Comparison of ENCODE assay signal across 1 cellular context in genomic region chr7:90210475-90210874, GRCh38.
TF ChIP-seq lines count a peak whose summit lies in the region.

No MANE protein-coding gene starts in this region.

TF ChIP-seq in HepG2, 621 proteins besides CTCF, POLR2A, EP300 and RAD21 (continued from another document):
- TF ChIP-seq RNF219 (CRISPR knock-in tag; IDR thresholded peaks at IDR 0.05) = no peak
- no peak for TF ChIP-seq PTBP1 (IDR thresholded peaks at IDR 0.05; ENCODE audit: low read depth, low read length, poor library complexity, severe bottlenecking)
- peak; percentile 30; the same call in 1 of the 2 replicates for TF ChIP-seq ZNF609 (CRISPR knock-in tag; IDR thresholded peaks at IDR 0.05; ENCODE audit: borderline replicate concordance)
- TF ChIP-seq PATZ1 (CRISPR knock-in tag; IDR thresholded peaks at IDR 0.05) = 0 out of 2 replicates have a peak, but pooled peaks have one; percentile 29
- no peak for TF ChIP-seq ZNF12 (CRISPR knock-in tag; IDR thresholded peaks at IDR 0.05)
- no peak for TF ChIP-seq JDP2 (CRISPR knock-in tag; IDR thresholded peaks at IDR 0.05; ENCODE audit: borderline replicate concordance)
- TF ChIP-seq SOX13 (IDR thresholded peaks at IDR 0.05) = 0 out of 2 replicates have a peak, but pooled peaks have one; percentile 61
- peak in 1 of 2 experiments; percentile 88; a peak in 2 of 4 replicates for TF ChIP-seq SOX13 (CRISPR knock-in tag; conservative IDR thresholded peaks at IDR 0.05 in 1 of 2, IDR thresholded peaks at IDR 0.05 in 1 of 2)
- TF ChIP-seq IRF2 (CRISPR knock-in tag; IDR thresholded peaks at IDR 0.05) = no peak
- peak; percentile 93 for TF ChIP-seq ONECUT2 (CRISPR knock-in tag; IDR thresholded peaks at IDR 0.05)
- TF ChIP-seq TCF7 (IDR thresholded peaks at IDR 0.05; ENCODE audit: low read depth) = peak; percentile 69
- peak; percentile 42 for TF ChIP-seq FOXA3 (CRISPR knock-in tag; IDR thresholded peaks at IDR 0.05)
- peak; percentile 15; the same call in 1 of the 2 replicates for TF ChIP-seq HNF4G (IDR thresholded peaks at IDR 0.05; ENCODE audit: borderline replicate concordance, low read depth, low read length)
- TF ChIP-seq HNF4G (CRISPR knock-in tag; IDR thresholded peaks at IDR 0.05; ENCODE audit: borderline replicate concordance, low read depth) = no peak
- peak; percentile 53 for TF ChIP-seq RARA (CRISPR knock-in tag; IDR thresholded peaks at IDR 0.05)
- no peak for TF ChIP-seq ZNF331 (CRISPR knock-in tag; IDR thresholded peaks at IDR 0.05)
- no peak for TF ChIP-seq KDM5B (CRISPR knock-in tag; IDR thresholded peaks at IDR 0.05; ENCODE audit: borderline replicate concordance)
- TF ChIP-seq ZNF503 (CRISPR knock-in tag; IDR thresholded peaks at IDR 0.05) = 0 out of 2 replicates have a peak, but pooled peaks have one; percentile 10
- TF ChIP-seq KLF9 (CRISPR knock-in tag; IDR thresholded peaks at IDR 0.05; ENCODE audit: low read depth) = no peak
- TF ChIP-seq HNRNPUL1 (IDR thresholded peaks at IDR 0.05; ENCODE audit: low read depth, low read length) = no peak
- TF ChIP-seq GRHL1 (CRISPR knock-in tag; conservative IDR thresholded peaks at IDR 0.05) = no peak
- peak; percentile 48; the same call in 1 of the 2 replicates for TF ChIP-seq NCOA2 (CRISPR knock-in tag; IDR thresholded peaks at IDR 0.05)
- no peak for TF ChIP-seq KLF13 (CRISPR knock-in tag; IDR thresholded peaks at IDR 0.05)
- TF ChIP-seq HNF4A (CRISPR knock-in tag; IDR thresholded peaks at IDR 0.05) = peak; percentile 61
- peak; percentile 30 for TF ChIP-seq TEAD3 (CRISPR knock-in tag; optimal IDR thresholded peaks at IDR 0.05; ENCODE audit: borderline replicate concordance)
- TF ChIP-seq ZNF747 (CRISPR knock-in tag; IDR thresholded peaks at IDR 0.05; ENCODE audit: borderline replicate concordance) = no peak
- TF ChIP-seq ZNF839 (CRISPR knock-in tag; IDR thresholded peaks at IDR 0.05; ENCODE audit: borderline replicate concordance) = no peak
- peak; percentile 40 for TF ChIP-seq HDAC1 (CRISPR knock-in tag; IDR thresholded peaks at IDR 0.05)
- TF ChIP-seq ZBTB25 (CRISPR knock-in tag; IDR thresholded peaks at IDR 0.05) = no peak
- no peak for TF ChIP-seq EED (CRISPR knock-in tag; IDR thresholded peaks at IDR 0.05)
- no peak for TF ChIP-seq ZMYM2 (CRISPR knock-in tag; IDR thresholded peaks at IDR 0.05)
